In genomic region chr7:47546728-47547494, GRCh38 we compare ENCODE assay signal across 14 cellular contexts.
"Had no signal": no experiment of that assay in that cellular context is flagged by ENCODE, and none has a peak within 500 bp of the region (broad histone marks: within the 10 kb centered on the region; RNA-seq: fewer than 3 reads in every experiment).

No MANE protein-coding gene starts in this region.

- H3K27ac Mint-ChIP-seq: endodermal cell had no signal

- H3K27ac ChIP-seq: heart left ventricle, lower lobe of right lung, tibial artery had no signal

- H3K36me3 ChIP-seq: tibial artery had no signal

- H3K4me3 Mint-ChIP-seq: endodermal cell had no signal

- H3K4me3 ChIP-seq: heart left ventricle, lower lobe of right lung, tibial artery had no signal

- DNase-seq: activated CD4-positive, alpha-beta T cell treated with anti-CD3 and anti-CD28 coated beads, Interleukin-2, amount 50 U/mL, for 1 hour; activated CD4-positive, CD25-positive, alpha-beta regulatory T cell; activated naive CD4-positive, alpha-beta T cell; activated T-cell treated with anti-CD3 and anti-CD28 coated beads for 4 hours; anterior cingulate cortex; cerebellar nuclear complex; dermis blood vessel endothelial cell; endodermal cell; lower lobe of right lung; right cardiac atrium; stimulated activated CD4-positive, alpha-beta T cell treated with anti-CD3 and anti-CD28 coated beads, Interleukin-1b, Interleukin-23, amount 100 ng/mL, for 48 hours; tibial artery had no signal

- H3K9me3 Mint-ChIP-seq: endodermal cell had no signal

- ATAC-seq: heart left ventricle, lower lobe of right lung, right cardiac atrium had no signal

- FAIRE-seq: frontal cortex had no signal

- H3K27me3 ChIP-seq: heart left ventricle, tibial artery had no signal

- H3K9me3 ChIP-seq: heart left ventricle, lower lobe of right lung, tibial artery had no signal
